9 cellular contexts compared by ENCODE assay signal in genomic region chr11:57792870-57793269, GRCh38. TPM values are rescaled to one million over a fixed set of nuclear protein-coding genes. Genes with fewer than 3 reads are reported as not detected.
DNase-seq lines count a peak whose midpoint lies in the region; ATAC-seq, FAIRE-seq and TF ChIP-seq lines count a peak whose summit lies in the region.
"Had no signal": no experiment of that assay in that cellular context is flagged by ENCODE, and none has a peak within 500 bp of the region (broad histone marks: within the 10 kb centered on the region; RNA-seq: fewer than 3 reads in every experiment).

No MANE protein-coding gene starts in this region.

- H3K27me3 Mint-ChIP-seq in activated T-cell treated with anti-CD3 and anti-CD28 coated beads, Interleukin-2, amount 50 U/mL, for 4 hours (ENCODE audit: low read depth), result no peaks in the 10 kb centered on the region
- no peaks in the 10 kb centered on the region for H3K27me3 Mint-ChIP-seq in WTC11 (ENCODE audit: low read depth)

- H3K36me3 ChIP-seq in keratinocyte (ENCODE audit: control insufficient read depth in 2 of 2, extremely low read depth in 1 of 2, insufficient read depth in 2 of 2, low read length in 2 of 2) (peaks cover 22 to 26% of the 10 kb centered on the region in 2 experiments), tibial nerve (peaks cover 0 to 44% (median 5%) of the 10 kb centered on the region in 3 donors)

- H3K27ac Mint-ChIP-seq in WTC11, result peak overlapping the region; percentile 94

- no peaks in the 10 kb centered on the region for H3K9me3 Mint-ChIP-seq in activated T-cell treated with anti-CD3 and anti-CD28 coated beads, Interleukin-2, amount 50 U/mL, for 4 hours
- no peaks in the 10 kb centered on the region for H3K9me3 Mint-ChIP-seq in WTC11

- peak in 1 of 2 donors; percentile 54 for TF ChIP-seq EP300 in tibial nerve (IDR thresholded peaks at IDR 0.05)

- TF ChIP-seq POLR2A in tibial nerve (IDR thresholded peaks at IDR 0.05) (no peak), H54 (IDR thresholded peaks at IDR 0.05; ENCODE audit: low read depth, low read length) (no peak)

- POLR2A ChIA-PET in WTC11 (lab: Charles Lee), result no interaction called here

- H3K9me3 ChIP-seq in keratinocyte (ENCODE audit: control insufficient read depth, low read depth, low read length) (no peaks in the 10 kb centered on the region), tibial nerve (no peaks in the 10 kb centered on the region)
- H3K9me3 ChIP-seq: SJSA1 had no signal

- DNase-seq in activated T-cell treated with anti-CD3 and anti-CD28 coated beads, Interleukin-2, amount 50 U/mL, for 4 hours, result no peak
- DNase-seq in activated T-cell treated with anti-CD3 and anti-CD28 coated beads, Interleukin-2, amount 50 U/mL, for 1 hour, result no peak
- no peak for DNase-seq in WTC11 (ENCODE audit: low spot score)
- no peak for DNase-seq in keratinocyte (ENCODE audit: low read depth, low spot score)
- no peak for DNase-seq in tibial nerve (ENCODE audit: low spot score in 2 of 2)
- no peak for DNase-seq in stimulated activated CD4-positive, alpha-beta T cell treated with anti-CD3 and anti-CD28 coated beads, Interleukin-2, amount 100 ng/mL, for 24 hours
- no peak for DNase-seq in H54 (ENCODE audit: insufficient read length, low spot score)

- H3K4me3 ChIP-seq in keratinocyte (ENCODE audit: control insufficient read depth in 2 of 3, extremely low read depth in 1 of 3, insufficient read depth in 2 of 3, low read depth in 1 of 3, low read length in 3 of 3), result no peak overlapping the region
- H3K4me3 ChIP-seq in tibial nerve, result no peak overlapping the region
- H3K4me3 ChIP-seq: SJSA1 had no signal

- peaks cover 41% of the 10 kb centered on the region for H3K4me1 ChIP-seq in keratinocyte (ENCODE audit: control insufficient read depth, extremely low read depth, insufficient read depth, low read length)
- H3K4me1 ChIP-seq in tibial nerve, result peaks cover 0 to 78% (median 49%) of the 10 kb centered on the region in 4 donors

- peaks cover 5% of the 10 kb centered on the region for H4K20me1 ChIP-seq in keratinocyte (ENCODE audit: control insufficient read depth, extremely low read depth, insufficient read depth, low read length)

- CTCF ChIA-PET in WTC11 (lab: Charles Lee), result interaction anchor here (3.7 kb wide), 1 partner anchor 8 kb away, joined by 18 read pairs; no protein-coding TSS in a partner anchor

- no peak for TF ChIP-seq CTCF in WTC11 (IDR thresholded peaks at IDR 0.05)
- no peak for TF ChIP-seq CTCF in keratinocyte (optimal IDR thresholded peaks at IDR 0.05 in 1 of 3, IDR thresholded peaks at IDR 0.05 in 1 of 3, conservative IDR thresholded peaks at IDR 0.05 in 1 of 3; ENCODE audit: extremely low read depth in 1 of 3, insufficient read depth in 2 of 3, low read length in 3 of 3)
- no peak for TF ChIP-seq CTCF in tibial nerve (IDR thresholded peaks at IDR 0.05)

- ATAC-seq in activated T-cell treated with anti-CD3 and anti-CD28 coated beads, Interleukin-2, amount 50 U/mL, for 4 hours, result no peak
- no peak for ATAC-seq in WTC11
- no peak for ATAC-seq in HG03342 (IDR thresholded peaks at IDR 0.05; ENCODE audit: unreplicated experiment)

- FAIRE-seq in keratinocyte (lab: Jason Lieb, UNC) (peak; percentile 61), H54 (lab: Jason Lieb, UNC) (no peak)

- peak overlapping the region; percentile 41 for H3K9ac ChIP-seq in keratinocyte (ENCODE audit: control insufficient read depth, extremely low read depth, insufficient read depth, low read length)

- H3K4me3 Mint-ChIP-seq in activated T-cell treated with anti-CD3 and anti-CD28 coated beads, Interleukin-2, amount 50 U/mL, for 4 hours, result peak overlapping the region; percentile 69
- no peak overlapping the region for H3K4me3 Mint-ChIP-seq in WTC11

- no peaks in the 10 kb centered on the region for H3K9me1 ChIP-seq in keratinocyte (ENCODE audit: control insufficient read depth, extremely low read depth, insufficient read depth, low read length)

- H3K4me2 ChIP-seq in keratinocyte (ENCODE audit: control insufficient read depth, extremely low read depth, insufficient read depth, low read depth, low read length), result peak overlapping the region; percentile 67

- H3K27ac ChIP-seq in keratinocyte (ENCODE audit: control insufficient read depth, insufficient read depth, low read length), result peak overlapping the region; percentile 66
- peak overlapping the region in 3 of 4 donors; percentile 53 to 74 (median 58) for H3K27ac ChIP-seq in tibial nerve
- H3K27ac ChIP-seq: SJSA1 had no signal

- dilution Hi-C loops in keratinocyte (cut with MboI; ENCODE audit: extremely low pct_ligation_motif_present, low sequenced_read_pairs), result no loop called here

- no peaks in the 10 kb centered on the region for H3K27me3 ChIP-seq in keratinocyte (ENCODE audit: control insufficient read depth, extremely low read depth, insufficient read depth, low read length)
- H3K27me3 ChIP-seq in tibial nerve, result no peaks in the 10 kb centered on the region
- H3K27me3 ChIP-seq: SJSA1 had no signal

- H2AFZ ChIP-seq in keratinocyte (ENCODE audit: control insufficient read depth, low read length), result no peak overlapping the region

- peaks cover 90% of the 10 kb centered on the region for H3K79me2 ChIP-seq in keratinocyte (ENCODE audit: control insufficient read depth, insufficient read depth, low read length)

- H3K4me1 Mint-ChIP-seq in activated T-cell treated with anti-CD3 and anti-CD28 coated beads, Interleukin-2, amount 50 U/mL, for 4 hours (ENCODE audit: low read depth), result peaks cover 35% of the 10 kb centered on the region
- peaks cover 34% of the 10 kb centered on the region for H3K4me1 Mint-ChIP-seq in WTC11

- H3K36me3 Mint-ChIP-seq in activated T-cell treated with anti-CD3 and anti-CD28 coated beads, Interleukin-2, amount 50 U/mL, for 4 hours (ENCODE audit: insufficient read depth), result peaks cover 10% of the 10 kb centered on the region
- peaks cover 44% of the 10 kb centered on the region for H3K36me3 Mint-ChIP-seq in WTC11

RNA-seq across cellular contexts. Expression of gene CTNND1, which starts 31.3 kb away (rescaled TPM):
- 1 to 10 TPM; 4.9 to 6.3 (median 5.4) TPM for total RNA-seq in activated T-cell treated with anti-CD3 and anti-CD28 coated beads, Interleukin-2, amount 50 U/mL, for 4 hours
- 164 to 165 TPM (median 164 TPM) in 3 replicates for total RNA-seq in WTC11 (2021)
- polyA plus RNA-seq in keratinocyte, result 125 to 187 TPM (median 144 TPM) in 3 replicates
- 91.5 TPM for polyA plus RNA-seq in keratinocyte (2011; ENCODE audit: low read depth)
- polyA plus RNA-seq in keratinocyte (2011; cell fraction: cytosol; rRNA removed), result 84.0 and 129 TPM in 2 replicates
- 203 and 221 TPM in 2 replicates for polyA plus RNA-seq in keratinocyte (2011; cell fraction: nucleus; rRNA removed)
- 98.6 and 103 TPM in 2 replicates for polyA plus RNA-seq in keratinocyte (2012; ENCODE audit: low replicate concordance)
- polyA minus RNA-seq in keratinocyte, result 413 to 516 TPM (median 498 TPM) in 3 replicates
- 134 TPM for polyA minus RNA-seq in keratinocyte (2011; cell fraction: cytosol; rRNA and poly(A)+ RNA removed)
- polyA minus RNA-seq in keratinocyte (2011; cell fraction: nucleus; rRNA and poly(A)+ RNA removed), result 216 and 381 TPM in 2 replicates
- 100 to 1,000 TPM; 104 to 128 (median 124) TPM for total RNA-seq in tibial nerve

RNA-seq across cellular contexts. Expression of gene BTBD18, which starts 41.3 kb away (rescaled TPM):
- total RNA-seq in activated T-cell treated with anti-CD3 and anti-CD28 coated beads, Interleukin-2, amount 50 U/mL, for 4 hours, result not detected
- 0.09 to 0.14 TPM in 2 of 3 replicates, not detected in the other for total RNA-seq in WTC11 (2021)
- polyA plus RNA-seq in keratinocyte, result not detected in 3 replicates
- not detected for polyA plus RNA-seq in keratinocyte (2011; ENCODE audit: low read depth)
- not detected in 2 replicates for polyA plus RNA-seq in keratinocyte (2011; cell fraction: cytosol; rRNA removed)
- not detected in 2 replicates for polyA plus RNA-seq in keratinocyte (2011; cell fraction: nucleus; rRNA removed)
- 0.17 TPM in 1 of 2 replicates, not detected in the other for polyA plus RNA-seq in keratinocyte (2012; ENCODE audit: low replicate concordance)
- not detected in 3 replicates for polyA minus RNA-seq in keratinocyte
- not detected for polyA minus RNA-seq in keratinocyte (2011; cell fraction: cytosol; rRNA and poly(A)+ RNA removed)
- not detected in 2 replicates for polyA minus RNA-seq in keratinocyte (2011; cell fraction: nucleus; rRNA and poly(A)+ RNA removed)
- not detected for total RNA-seq in tibial nerve
- total RNA-seq: SJSA1 had no signal

RNA-seq across cellular contexts. Expression of gene SELENOH, which starts 51.6 kb away (rescaled TPM):
- 100 to 1,000 TPM; 231 to 290 (median 260) TPM for total RNA-seq in activated T-cell treated with anti-CD3 and anti-CD28 coated beads, Interleukin-2, amount 50 U/mL, for 4 hours
- total RNA-seq in WTC11 (2021) (251 to 266 TPM (median 259 TPM) in 3 replicates), tibial nerve (100 to 1,000 TPM in 3 of 4 donors, 10 to 100 TPM in 1; 78.1 to 146 (median 118) TPM)
- polyA plus RNA-seq in keratinocyte, result 59.1 to 88.2 TPM (median 76.0 TPM) in 3 replicates
- polyA plus RNA-seq in keratinocyte (2011; ENCODE audit: low read depth), result 39.6 TPM
- 48.8 and 72.9 TPM in 2 replicates for polyA plus RNA-seq in keratinocyte (2011; cell fraction: cytosol; rRNA removed)
- 35.0 and 38.0 TPM in 2 replicates for polyA plus RNA-seq in keratinocyte (2011; cell fraction: nucleus; rRNA removed)
- 79.8 and 96.0 TPM in 2 replicates for polyA plus RNA-seq in keratinocyte (2012; ENCODE audit: low replicate concordance)
- polyA minus RNA-seq in keratinocyte, result 5.1 to 10.0 TPM (median 6.5 TPM) in 3 replicates
- polyA minus RNA-seq in keratinocyte (2011; cell fraction: cytosol; rRNA and poly(A)+ RNA removed), result 43.4 TPM
- polyA minus RNA-seq in keratinocyte (2011; cell fraction: nucleus; rRNA and poly(A)+ RNA removed), result 10.6 and 13.4 TPM in 2 replicates

Comparison
In these comparisons a context has a peak if more than half of its experiments do, and no peak if none do; other contexts are left out.
1. RNA of gene CTNND1, which starts 31.3 kb away (total RNA-seq): 164 to 165 TPM in WTC11 and 104 to 128 TPM in tibial nerve; 4.9 to 6.3 TPM in activated T-cell treated with anti-CD3 and anti-CD28 coated beads, Interleukin-2, amount 50 U/mL, for 4 hours; every median in the first group is over 10 times any median in the second.